ENCODE assay signal across 8 cellular contexts in the genomic region with DNA sequence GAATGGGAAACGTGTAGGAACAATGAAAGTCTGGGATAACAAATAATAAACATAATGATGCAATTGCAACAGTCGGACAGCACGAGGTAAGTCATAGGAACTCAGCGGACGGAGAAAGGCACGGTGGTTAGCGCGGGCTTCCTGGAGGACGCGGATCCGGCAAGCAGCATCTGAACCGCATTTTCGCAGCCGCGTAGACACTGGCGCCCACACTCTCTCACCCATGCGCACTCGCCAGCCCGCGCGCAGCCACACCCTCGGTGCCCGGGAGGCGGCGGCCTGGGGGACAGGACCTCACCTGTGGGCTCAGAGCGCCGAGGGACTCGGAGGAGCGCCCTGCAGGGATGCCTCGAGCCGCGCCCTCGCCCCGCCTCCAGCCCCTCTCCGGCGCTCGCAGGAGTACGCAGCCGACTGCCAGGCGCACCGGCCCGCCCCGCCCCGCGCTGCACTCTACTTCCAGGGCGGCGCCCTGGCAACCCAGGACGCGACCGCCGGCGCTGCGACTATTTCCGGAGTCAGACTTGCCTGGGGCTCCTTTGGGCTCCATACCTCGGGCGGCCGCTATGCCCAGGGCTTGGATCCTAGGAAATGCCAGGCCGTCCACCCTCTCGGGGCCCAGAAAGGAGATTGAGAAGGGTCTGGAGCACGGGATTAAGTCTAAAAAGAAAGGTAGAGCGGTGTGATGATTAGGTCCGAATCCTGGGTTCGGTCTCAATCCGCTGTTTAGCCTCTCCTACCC. TPM values are rescaled to one million over a fixed set of nuclear protein-coding genes. Genes with fewer than 3 reads are reported as not detected.
A peak's percentile ranks its signal among the peaks of the same experiment; 100 is the strongest.
DNase-seq lines count a peak whose midpoint lies in the region; ATAC-seq, FAIRE-seq and TF ChIP-seq lines count a peak whose summit lies in the region.

TSS of gene TTLL1 (minus strand) at position 413 of the 739 bp plus-strand sequence. CDS start 13,805 bp downstream, outside the sequence.

- H3K4me2 ChIP-seq in endothelial cell of umbilical vein (ENCODE audit: insufficient read depth, low read length) = peak within 1 kb of the TSS; percentile 86

- TF ChIP-seq POLR2A in endothelial cell of umbilical vein (IDR thresholded peaks at IDR 0.05; ENCODE audit: low read depth, low read length) = peak; percentile 70

- peaks cover 2% of the 10 kb centered on the region for H3K4me1 ChIP-seq in NT2/D1 (ENCODE audit: insufficient read depth, insufficient read length)
- peaks cover 4% of the 10 kb centered on the region for H3K4me1 ChIP-seq in endothelial cell of umbilical vein (ENCODE audit: control insufficient read depth, extremely low read depth, insufficient read depth, low read length)

- H3K27ac ChIP-seq in endothelial cell of umbilical vein (ENCODE audit: insufficient read depth, low read depth, low read length) = peak within 1 kb of the TSS; percentile 33

- intact Hi-C loops in CD14-positive monocyte (cut with micrococcal nuclease) (no loop called here), endothelial cell of umbilical vein (cut with micrococcal nuclease) (loop anchor here (2.0 to 5.0 kb wide), 2 partner anchors 74 to 222 kb away; partner anchors contain the start of gene PACSIN2)

- no TSS peak for BruUV-seq in endothelial cell of umbilical vein (replicated peaks; lab: Mats Ljungman, UMichigan)

- peaks cover 33% of the 10 kb centered on the region for H3K4me1 Mint-ChIP-seq in CD14-positive monocyte

- H3K27me3 ChIP-seq in NT2/D1 (ENCODE audit: insufficient read depth, insufficient read length) (no peaks in the 10 kb centered on the region), endothelial cell of umbilical vein (ENCODE audit: control insufficient read depth in 2 of 2, insufficient read depth in 2 of 2, low read length in 2 of 2) (no peaks in the 10 kb centered on the region)

- H3K27me3 Mint-ChIP-seq in CD14-positive monocyte (ENCODE audit: low read depth in 3 of 3) = peaks cover 0 to 3% (median 3%) of the 10 kb centered on the region in 3 donors

- FAIRE-seq in endothelial cell of umbilical vein (lab: Jason Lieb, UNC) = peak; percentile 88

- H4K20me1 ChIP-seq in endothelial cell of umbilical vein (replicated peaks; ENCODE audit: control insufficient read depth, extremely low read depth, insufficient read depth, low read length) = no peaks in the 10 kb centered on the region

- ATAC-seq in GM19397 (IDR thresholded peaks at IDR 0.05; ENCODE audit: unreplicated experiment) = peak; percentile 81

- H3K9ac ChIP-seq in NT2/D1 (ENCODE audit: insufficient read length, low read depth) (peak within 1 kb of the TSS; percentile 61), endothelial cell of umbilical vein (replicated peaks; ENCODE audit: extremely low read depth, insufficient read depth, low read length) (peak within 1 kb of the TSS; percentile 35)

- POLR2A ChIA-PET in endothelial cell of umbilical vein (lab: Charles Lee) = no interaction called here

- no peaks in the 10 kb centered on the region for H3K9me1 ChIP-seq in endothelial cell of umbilical vein (replicated peaks; ENCODE audit: control insufficient read depth, extremely low read depth, insufficient read depth, low read length)

- H3K4me3 ChIP-seq in NT2/D1 (ENCODE audit: insufficient read length, low read depth) (peak within 1 kb of the TSS; percentile 74), endothelial cell of umbilical vein (replicated peaks in 1 of 3; ENCODE audit: insufficient read depth in 1 of 3, low read depth in 1 of 3, low read length in 3 of 3) (peak within 1 kb of the TSS; percentile 38 to 91 (median 74))

- dilution Hi-C loops in endothelial cell of umbilical vein (cut with MboI; ENCODE audit: extremely low pct_ligation_motif_present, low sequenced_read_pairs) = no loop called here

- CTCF ChIA-PET in endothelial cell of umbilical vein (lab: Charles Lee) = interaction anchor here (0.9 kb wide), 1 partner anchor 99 kb away, joined by 3 read pairs; no protein-coding TSS in a partner anchor

- peak within 1 kb of the TSS; percentile 73 to 95 (median 88) for H3K27ac Mint-ChIP-seq in CD14-positive monocyte

- H3K9me3 ChIP-seq in NT2/D1 (ENCODE audit: insufficient read depth, low read length) = no peaks in the 10 kb centered on the region
- H3K9me3 ChIP-seq in endothelial cell of umbilical vein (replicated peaks; ENCODE audit: control insufficient read depth, insufficient read depth, low read length) = no peaks in the 10 kb centered on the region

- H3K36me3 Mint-ChIP-seq in CD14-positive monocyte = peaks cover 0 to 13% of the 10 kb centered on the region in 2 donors

- H3K4me3 Mint-ChIP-seq in CD14-positive monocyte = peak within 1 kb of the TSS; percentile 79 to 89

- peaks cover 2% of the 10 kb centered on the region for H3K36me3 ChIP-seq in NT2/D1 (ENCODE audit: insufficient read depth, insufficient read length, low read length)
- no peaks in the 10 kb centered on the region for H3K36me3 ChIP-seq in endothelial cell of umbilical vein (ENCODE audit: control insufficient read depth in 2 of 2, extremely low read depth in 1 of 2, insufficient read depth in 2 of 2, low read length in 2 of 2)

- no peaks in the 10 kb centered on the region for H3K9me3 Mint-ChIP-seq in CD14-positive monocyte

- no peak for TF ChIP-seq CTCF in CD14-positive monocyte (IDR thresholded peaks at IDR 0.05)
- peak in 1 of 2 donors; percentile 4 for TF ChIP-seq CTCF in endothelial cell of umbilical vein (IDR thresholded peaks at IDR 0.05; ENCODE audit: extremely low read depth in 1 of 2, insufficient read depth in 1 of 2, low read depth in 1 of 2, low read length in 2 of 2)

- H3K79me2 ChIP-seq in endothelial cell of umbilical vein (ENCODE audit: control insufficient read depth, insufficient read depth, low read length) = no peaks in the 10 kb centered on the region

- peak; percentile 77 for DNase-seq in CD14-positive monocyte (ENCODE audit: low spot score)
- peak; percentile 58 for DNase-seq in HS-27A (ENCODE audit: low read depth)
- peak; percentile 76 for DNase-seq in NT2/D1 (ENCODE audit: low read depth, low spot score)
- peak; percentile 68 for DNase-seq in activated CD8-positive, alpha-beta memory T cell treated with anti-CD3 and anti-CD28 coated beads, Interleukin-2, amount 50 U/mL, for 24 hours (ENCODE audit: extremely low read depth)
- peak; percentile 84 for DNase-seq in endothelial cell of umbilical vein (ENCODE audit: low read depth, low spot score)
- peak; percentile 78 for DNase-seq in middle frontal gyrus (ENCODE audit: extremely low spot score, low spot score)
- peak; percentile 65 to 76 for DNase-seq in stimulated activated CD8-positive, alpha-beta memory T cell treated with anti-CD3 and anti-CD28 coated beads, Interleukin-2, amount 100 ng/mL, for 1 hour (ENCODE audit: low read depth in 2 of 2)

- H2AFZ ChIP-seq in endothelial cell of umbilical vein (ENCODE audit: low read depth, low read length) = peak within 1 kb of the TSS; percentile 98

TF ChIP-seq in endothelial cell of umbilical vein, 7 proteins besides CTCF, POLR2A, EP300 and RAD21:
- no peak for TF ChIP-seq GATA2 (IDR thresholded peaks at IDR 0.05; ENCODE audit: insufficient read depth, insufficient read length, low read depth, low read length)
- TF ChIP-seq JUN (IDR thresholded peaks at IDR 0.05; ENCODE audit: borderline replicate concordance, insufficient read depth, insufficient read length, low read depth) = no peak
- peak; percentile 79 for TF ChIP-seq POLR2AphosphoS5 (IDR thresholded peaks at IDR 0.05; ENCODE audit: insufficient read depth, low read depth, low read length)
- TF ChIP-seq MYC (IDR thresholded peaks at IDR 0.05; ENCODE audit: low read depth, low read length) = no peak
- TF ChIP-seq, protein P1, sequence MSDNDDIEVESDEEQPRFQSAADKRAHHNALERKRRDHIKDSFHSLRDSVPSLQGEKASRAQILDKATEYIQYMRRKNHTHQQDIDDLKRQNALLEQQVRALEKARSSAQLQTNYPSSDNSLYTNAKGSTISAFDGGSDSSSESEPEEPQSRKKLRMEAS (IDR thresholded peaks at IDR 0.05; ENCODE audit: insufficient read depth, insufficient read length) = no peak
- no peak for TF ChIP-seq EZH2 (IDR thresholded peaks at IDR 0.05; ENCODE audit: borderline replicate concordance, low read depth, low read length, severe bottlenecking)
- no peak for TF ChIP-seq FOS (IDR thresholded peaks at IDR 0.05; ENCODE audit: borderline replicate concordance, insufficient read depth, low read length)

RNA-seq across cellular contexts. Expression of gene TTLL1, which starts in this region (rescaled TPM):
- polyA plus RNA-seq in CD14-positive monocyte = 1 to 10 TPM; 5.6 to 6.0 TPM
- 9.0 and 11.2 TPM in 2 replicates for total RNA-seq in endothelial cell of umbilical vein
- 16.3 and 17.0 TPM in 2 replicates for polyA plus RNA-seq in endothelial cell of umbilical vein
- 16.8 and 16.9 TPM in 2 replicates for polyA plus RNA-seq in endothelial cell of umbilical vein (2011; cell fraction: cytosol; rRNA removed)
- polyA plus RNA-seq in endothelial cell of umbilical vein (2011; cell fraction: nucleus; rRNA removed) = 8.7 and 9.5 TPM in 2 replicates
- polyA plus RNA-seq in endothelial cell of umbilical vein (2012) = 10.9 and 11.2 TPM in 2 replicates
- polyA minus RNA-seq in endothelial cell of umbilical vein = 13.4 and 13.8 TPM in 2 replicates
- polyA minus RNA-seq in endothelial cell of umbilical vein (2011; cell fraction: cytosol; rRNA and poly(A)+ RNA removed) = not detected
- polyA minus RNA-seq in endothelial cell of umbilical vein (2011; cell fraction: nucleus; rRNA and poly(A)+ RNA removed) = 2.4 and 2.7 TPM in 2 replicates

Comparison
In these comparisons a context has a peak if more than half of its experiments do, and no peak if none do; other contexts are left out.
1. Peak in every context shown above with its lines: DNase-seq, ATAC-seq, H3K4me3 ChIP-seq and H3K27ac ChIP-seq.